Comparison of ENCODE assay signal across 16 cellular contexts in genomic region chr9:70054546-70054945, GRCh38. TPM values are rescaled to one million over a fixed set of nuclear protein-coding genes. Genes with fewer than 3 reads are reported as not detected.
DNase-seq lines count a peak whose midpoint lies in the region; ATAC-seq, FAIRE-seq and TF ChIP-seq lines count a peak whose summit lies in the region.
"Had no signal": no experiment of that assay in that cellular context is flagged by ENCODE, and none has a peak within 500 bp of the region (broad histone marks: within the 10 kb centered on the region; RNA-seq: fewer than 3 reads in every experiment).

No MANE protein-coding gene starts in this region.

- H3K9me3 ChIP-seq in gastroesophageal sphincter (no peaks in the 10 kb centered on the region), sigmoid colon (no peaks in the 10 kb centered on the region)
- H3K9me3 ChIP-seq: BLaER1 treated with 17β-estradiol and CSF1 and Interleukin-3, amounts not matched to agents 10 nM and 100 nM had no signal

- no peak for ATAC-seq in gastroesophageal sphincter
- no peak for ATAC-seq in HG03565 (IDR thresholded peaks at IDR 0.05; ENCODE audit: unreplicated experiment)
- ATAC-seq: stimulated activated naive CD8-positive, alpha-beta T cell treated with anti-CD3 and anti-CD28 coated beads, Interleukin-15, amount 100 ng/mL, for 72 hours had no signal

- TF ChIP-seq POLR2A in gastroesophageal sphincter (IDR thresholded peaks at IDR 0.05) (no peak), sigmoid colon (IDR thresholded peaks at IDR 0.05) (no peak), GM12892 (IDR thresholded peaks at IDR 0.05; ENCODE audit: low read depth, low read length) (no peak)

- peak; percentile 66 for DNase-seq in Daoy (ENCODE audit: low read depth)
- DNase-seq in sigmoid colon = no peak
- no peak for DNase-seq in COR-L47 (lab: John Stamatoyannopoulos, UW)
- DNase-seq in cerebellar nuclear complex (lab: John Stamatoyannopoulos, UW) = no peak
- DNase-seq in GM12892 (ENCODE audit: insufficient read length) = no peak
- DNase-seq: activated naive CD8-positive, alpha-beta T cell treated with anti-CD3 and anti-CD28 coated beads for 36 hours; HFFc6; NCI-H187 treated with DMSO at 0.1 percent for 48 hours; NK-92 treated with Interleukin-12 subunit alpha and Interleukin-12 subunit beta, amount 100 ng/mL, for 24 hours; stimulated activated naive CD8-positive, alpha-beta T cell treated with anti-CD3 and anti-CD28 coated beads, Interleukin-15, amount 100 ng/mL, for 72 hours had no signal

- H3K4me1 ChIP-seq in gastroesophageal sphincter (peaks cover 29 to 100% (median 82%) of the 10 kb centered on the region in 3 donors), sigmoid colon (peaks cover 0 to 100% (median 97%) of the 10 kb centered on the region in 4 donors)

- TF ChIP-seq CTCF in VCaP (conservative IDR thresholded peaks at IDR 0.05) = no peak
- TF ChIP-seq CTCF in gastroesophageal sphincter (IDR thresholded peaks at IDR 0.05) = no peak
- TF ChIP-seq CTCF in sigmoid colon (IDR thresholded peaks at IDR 0.05) = no peak

- H3K36me3 ChIP-seq in gastroesophageal sphincter (peaks cover 0 to 8% of the 10 kb centered on the region in 2 donors), sigmoid colon (no peaks in the 10 kb centered on the region)
- H3K36me3 ChIP-seq: BLaER1 treated with 17β-estradiol and CSF1 and Interleukin-3, amounts not matched to agents 10 nM and 100 nM had no signal

- 55 to 61% methylated on average over 2 to 3 of the region's 3 CpGs for WGBS in gastroesophageal sphincter (ENCODE audit: low coverage in 1 of 2), 2 donors
- 61 to 85% methylated on average over 3 of the region's 3 CpGs for WGBS in sigmoid colon, 2 donors

- H3K27ac ChIP-seq in VCaP (peak overlapping the region; percentile 57), gastroesophageal sphincter (peak overlapping the region; percentile 92 to 97 (median 96)), sigmoid colon (peak overlapping the region; percentile 87 to 98 (median 93))
- H3K27ac ChIP-seq: BLaER1 treated with 17β-estradiol and CSF1 and Interleukin-3, amounts not matched to agents 10 nM and 100 nM had no signal

- no peak for TF ChIP-seq EP300 in gastroesophageal sphincter (IDR thresholded peaks at IDR 0.05)
- no peak for TF ChIP-seq EP300 in sigmoid colon (IDR thresholded peaks at IDR 0.05)

- intact Hi-C loops in sigmoid colon (cut with DNase I) = loop anchor here (10.0 kb wide), 1 partner anchor 420 kb away; no protein-coding TSS in a partner anchor

- FAIRE-seq in GM12892 (lab: Jason Lieb, UNC) = no peak

- H3K27me3 ChIP-seq in gastroesophageal sphincter (no peaks in the 10 kb centered on the region), sigmoid colon (no peaks in the 10 kb centered on the region)
- H3K27me3 ChIP-seq: BLaER1 treated with 17β-estradiol and CSF1 and Interleukin-3, amounts not matched to agents 10 nM and 100 nM had no signal

- H3K4me3 ChIP-seq in gastroesophageal sphincter (peak overlapping the region in 1 of 2 donors; percentile 5), sigmoid colon (no peak overlapping the region)
- H3K4me3 ChIP-seq: BLaER1 treated with 17β-estradiol and CSF1 and Interleukin-3, amounts not matched to agents 10 nM and 100 nM had no signal

RNA-seq across cellular contexts. Expression of gene MAMDC2, which starts 10.9 kb away (rescaled TPM):
- total RNA-seq in Daoy (2014; rRNA removed; shearing (Covaris generic)) = 0.30 and 2.2 TPM in 2 replicates
- total RNA-seq in gastroesophageal sphincter (100 to 1,000 TPM in 3 of 4 donors, 10 to 100 TPM in 1; 96.5 to 192 (median 140) TPM), sigmoid colon (100 to 1,000 TPM in 3 of 4 donors, 10 to 100 TPM in 1; 89.9 to 167 (median 137) TPM)
- 1 to 10 TPM; 2.5 to 5.3 (median 4.2) TPM for polyA plus RNA-seq in sigmoid colon
- polyA plus RNA-seq in GM12892 (2012; ENCODE audit: missing spikeins) = not detected
- total RNA-seq: activated naive CD8-positive, alpha-beta T cell treated with anti-CD3 and anti-CD28 coated beads for 36 hours; activated T-helper 1 cell treated with anti-CD3 and anti-CD28 coated beads, Interleukin-12 subunit alpha, Interleukin-12 subunit beta, Interleukin-2, Interleukin-4 antibody, amounts not matched to agents 30 ng/mL and 10 ng/mL and 1 ng/mL, durations not matched to agents 14 hours and 24 hours and 36 hours; NCI-H460 had no signal

Comparison
In these comparisons a context has a peak if more than half of its experiments do, and no peak if none do; other contexts are left out.
1. RNA of gene MAMDC2, which starts 10.9 kb away (total RNA-seq): 89.9 to 167 TPM in sigmoid colon and 96.5 to 192 TPM in gastroesophageal sphincter; 0.30 to 2.2 TPM in Daoy; every median in the first group is over 10 times any median in the second.
2. Peak in every context shown above with its lines, with median percentiles within 50 percentile points of each other: H3K27ac ChIP-seq.